In genomic region chr3:122793568-122794416, GRCh38 we compare ENCODE assay signal across 8 cellular contexts. TPM values are rescaled to one million over a fixed set of nuclear protein-coding genes. Genes with fewer than 3 reads are reported as not detected.
DNase-seq lines count a peak whose midpoint lies in the region; ATAC-seq, FAIRE-seq and TF ChIP-seq lines count a peak whose summit lies in the region.

HSPBAP1 (minus strand) TSS chr3:122793831; CDS start chr3:122793680, 151 bp downstream.

- no peaks in the 10 kb centered on the region for H3K9me3 Mint-ChIP-seq in activated CD4-positive, alpha-beta memory T cell treated with anti-CD3 and anti-CD28 coated beads, Interleukin-2, amount 10 ng/mL, durations not matched to agents 7 days and 5 days

- peaks cover 33% of the 10 kb centered on the region for H3K4me1 Mint-ChIP-seq in activated CD4-positive, alpha-beta memory T cell treated with anti-CD3 and anti-CD28 coated beads, Interleukin-2, amount 10 ng/mL, durations not matched to agents 7 days and 5 days

- POLR2A ChIA-PET in activated CD4-positive, alpha-beta memory T cell treated with anti-CD3 and anti-CD28 coated beads, Interleukin-2, amount 10 ng/mL, durations not matched to agents 7 days and 5 days (lab: Charles Lee) = interaction anchor here (0.7 to 1.7 kb wide), 12 partner anchors 9 to 1133 kb away, joined by 3 to 8 read pairs (median 3); partner anchors contain the start of genes DTX3L, HCLS1, PARP14 and PARP9

- no peaks in the 10 kb centered on the region for H3K27me3 Mint-ChIP-seq in activated CD4-positive, alpha-beta memory T cell treated with anti-CD3 and anti-CD28 coated beads, Interleukin-2, amount 10 ng/mL, durations not matched to agents 7 days and 5 days

- peak within 1 kb of the TSS; percentile 58 for H3K4me3 ChIP-seq in mucosa of descending colon

- H3K4me1 ChIP-seq in mucosa of descending colon (ENCODE audit: low read depth) = peaks cover 9% of the 10 kb centered on the region

- TF ChIP-seq CTCF in mucosa of descending colon (IDR thresholded peaks at IDR 0.05) = no peak

- no peaks in the 10 kb centered on the region for H3K36me3 Mint-ChIP-seq in activated CD4-positive, alpha-beta memory T cell treated with anti-CD3 and anti-CD28 coated beads, Interleukin-2, amount 10 ng/mL, durations not matched to agents 7 days and 5 days (ENCODE audit: low read depth)

- intact Hi-C loops in mucosa of descending colon (cut with DNase I, micrococcal nuclease) = no loop called here

- ATAC-seq in GM19395 (IDR thresholded peaks at IDR 0.05; ENCODE audit: unreplicated experiment) = peak; percentile 53
- ATAC-seq in mucosa of descending colon = peak; percentile 78

- DNase-seq in AG08395 (ENCODE audit: low spot score) = peak; percentile 91
- peak; percentile 87 for DNase-seq in HK-2 (ENCODE audit: unreplicated experiment)
- peak; percentile 92 for DNase-seq in activated CD4-positive, alpha-beta memory T cell treated with anti-CD3 and anti-CD28 coated beads, Interleukin-2, amount 10 ng/mL, durations not matched to agents 7 days and 5 days
- DNase-seq in mucosa of descending colon = peak; percentile 94 to 98 (median 97)
- peak; percentile 92 for DNase-seq in stimulated activated CD8-positive, alpha-beta memory T cell treated with anti-CD3 and anti-CD28 coated beads, Interleukin-4, amount 100 ng/mL, for 24 hours (ENCODE audit: low read depth)
- no peak for DNase-seq in DMS153 treated with DMSO at 0.1 percent for 48 hours (lab: John Stamatoyannopoulos, UW; ENCODE audit: unreplicated experiment)

- H3K4me3 Mint-ChIP-seq in activated CD4-positive, alpha-beta memory T cell treated with anti-CD3 and anti-CD28 coated beads, Interleukin-2, amount 10 ng/mL, durations not matched to agents 7 days and 5 days = peak within 1 kb of the TSS; percentile 82

- H3K9me3 ChIP-seq in mucosa of descending colon = no peaks in the 10 kb centered on the region

- peak within 1 kb of the TSS; percentile 70 for H3K27ac Mint-ChIP-seq in activated CD4-positive, alpha-beta memory T cell treated with anti-CD3 and anti-CD28 coated beads, Interleukin-2, amount 10 ng/mL, durations not matched to agents 7 days and 5 days

- CTCF ChIA-PET in activated CD4-positive, alpha-beta memory T cell treated with anti-CD3 and anti-CD28 coated beads, Interleukin-2, amount 10 ng/mL, durations not matched to agents 7 days and 5 days (lab: Charles Lee) = interaction anchor here (0.6 to 1.2 kb wide), 3 partner anchors 39 to 778 kb away, joined by 3 to 6 read pairs (median 3); no protein-coding TSS in a partner anchor

- H3K36me3 ChIP-seq in mucosa of descending colon (ENCODE audit: low read depth) = no peaks in the 10 kb centered on the region

- FAIRE-seq in endometrium (lab: Jason Lieb, UNC) = peak; percentile 51

RNA-seq across cellular contexts. Expression of gene HSPBAP1, which starts in this region (rescaled TPM):
- total RNA-seq in activated CD4-positive, alpha-beta memory T cell treated with anti-CD3 and anti-CD28 coated beads, Interleukin-2, amount 10 ng/mL, durations not matched to agents 7 days and 5 days = 1 to 10 TPM; 5.6 to 6.2 TPM
- 10 to 100 TPM in 1 of 3 donors, 1 to 10 TPM in 2; 6.6 to 12.2 (median 7.9) TPM for total RNA-seq in mucosa of descending colon
